In the genomic region with DNA sequence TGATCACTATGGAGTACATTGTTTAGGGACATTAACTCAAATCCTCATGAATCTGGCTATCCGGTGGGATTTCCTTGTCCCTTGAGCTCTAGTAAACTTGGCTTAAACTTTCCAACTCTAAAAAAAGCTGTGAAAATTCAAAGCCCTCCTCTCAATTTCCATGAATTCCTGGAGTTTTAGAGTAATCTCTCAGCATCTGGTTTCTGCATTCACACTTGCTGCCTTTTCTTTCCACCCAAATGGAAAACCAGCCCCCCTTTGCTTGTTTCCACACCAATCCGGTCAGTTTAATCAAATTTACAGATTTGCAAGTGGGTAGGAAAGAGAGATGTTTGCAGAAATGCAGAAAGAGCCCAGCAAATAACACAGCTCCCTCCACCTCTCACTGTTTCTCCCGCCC, we compare ENCODE assay signal across 20 cellular contexts.
DNase-seq lines count a peak whose midpoint lies in the region; TF ChIP-seq lines count a peak whose summit lies in the region.
"Had no signal": no experiment of that assay in that cellular context is flagged by ENCODE, and none has a peak within 500 bp of the region (broad histone marks: within the 10 kb centered on the region; RNA-seq: fewer than 3 reads in every experiment).

No MANE protein-coding gene starts in this region.

- peaks cover 3% of the 10 kb centered on the region for H3F3A ChIP-seq in neural progenitor cell (ENCODE audit: low read depth)

- H2AK5ac ChIP-seq in trophoblast cell (ENCODE audit: low read length): no peak overlapping the region

- H3K4me2 ChIP-seq in neural progenitor cell (no peak overlapping the region), trophoblast cell (ENCODE audit: low read length) (no peak overlapping the region)
- H3K4me2 ChIP-seq: A549; BLaER1 treated with 17β-estradiol and CSF1 and Interleukin-3, amounts not matched to agents 10 nM and 100 nM had no signal

- H3K27me3 Mint-ChIP-seq in neural progenitor cell (ENCODE audit: insufficient read depth, low read depth): peaks cover 5% of the 10 kb centered on the region
- H3K27me3 Mint-ChIP-seq: CD4-positive, alpha-beta T cell had no signal

- peaks cover 11% of the 10 kb centered on the region for H3K4me1 Mint-ChIP-seq in neural progenitor cell
- H3K4me1 Mint-ChIP-seq: B cell had no signal

- H3K4me1 ChIP-seq in HUES48 (ENCODE audit: control insufficient read depth, insufficient read depth, low read length) (peaks cover 18% of the 10 kb centered on the region), neural progenitor cell (peaks cover 6% of the 10 kb centered on the region), trophoblast cell (ENCODE audit: control insufficient read depth in 1 of 2, insufficient read depth in 2 of 2, low read length in 2 of 2) (peaks cover 0 to 14% of the 10 kb centered on the region in 2 experiments), SJCRH30 (no peaks in the 10 kb centered on the region; the same call in 1 of the 2 replicates)
- H3K4me1 ChIP-seq: BLaER1 treated with 17β-estradiol and CSF1 and Interleukin-3, amounts not matched to agents 10 nM and 100 nM; Caco-2 had no signal

- DNase-seq in neural progenitor cell (ENCODE audit: low spot score) (no peak), trophoblast cell (no peak), foreskin melanocyte (no peak), NCI-H82 treated with DMSO at 0.1 percent for 48 hours (lab: John Stamatoyannopoulos, UW; ENCODE audit: unreplicated experiment) (no peak), SJCRH30 (no peak)
- no peak for DNase-seq in stimulated activated CD4-positive, alpha-beta T cell treated with anti-CD3 and anti-CD28 coated beads, Interleukin-2, amount 100 ng/mL, for 24 hours
- DNase-seq: 8988T; AML-193; Caco-2; Calu3; CD4-positive, alpha-beta T cell; CD8-positive, alpha-beta T cell; DMS79 treated with DMSO at 0.1 percent for 48 hours; GF-D8 had no signal

- no peak overlapping the region for H3K18ac ChIP-seq in trophoblast cell (ENCODE audit: low read length)

- H3K36me3 ChIP-seq in HUES48 (ENCODE audit: control insufficient read depth, insufficient read depth, low read length) (no peaks in the 10 kb centered on the region), neural progenitor cell (no peaks in the 10 kb centered on the region), trophoblast cell (ENCODE audit: control insufficient read depth in 1 of 2, insufficient read depth in 2 of 2, low read length in 2 of 2) (no peaks in the 10 kb centered on the region), SJCRH30 (no peaks in the 10 kb centered on the region)
- H3K36me3 ChIP-seq: BLaER1 treated with 17β-estradiol and CSF1 and Interleukin-3, amounts not matched to agents 10 nM and 100 nM had no signal

- H3K4ac ChIP-seq in trophoblast cell (ENCODE audit: low read depth, low read length): no peak overlapping the region

- H3K27ac ChIP-seq in HUES48 (ENCODE audit: low read depth, low read length): peak overlapping the region; percentile 17
- H3K27ac ChIP-seq in neural progenitor cell: no peak overlapping the region
- H3K27ac ChIP-seq in trophoblast cell (ENCODE audit: low read depth, low read length): peak overlapping the region; percentile 39
- no peak overlapping the region for H3K27ac ChIP-seq in SJCRH30
- H3K27ac ChIP-seq: A549; BLaER1 treated with 17β-estradiol and CSF1 and Interleukin-3, amounts not matched to agents 10 nM and 100 nM; C4-2B had no signal

- no peak overlapping the region for H2BK120ac ChIP-seq in trophoblast cell (ENCODE audit: insufficient read depth, low read length, poor library complexity)

- no peak overlapping the region for H2BK12ac ChIP-seq in trophoblast cell (ENCODE audit: low read length)

- H4K20me1 ChIP-seq in neural progenitor cell (ENCODE audit: low read depth): no peaks in the 10 kb centered on the region
- H4K20me1 ChIP-seq: BLaER1 treated with 17β-estradiol and CSF1 and Interleukin-3, amounts not matched to agents 10 nM and 100 nM had no signal

- no peak overlapping the region for H2BK5ac ChIP-seq in trophoblast cell (ENCODE audit: low read depth, low read length, poor library complexity)

- H3K79me1 ChIP-seq in trophoblast cell (ENCODE audit: low read length): peaks cover 41% of the 10 kb centered on the region

- H4K91ac ChIP-seq in trophoblast cell (ENCODE audit: low read depth, low read length): no peak overlapping the region

- H3K14ac ChIP-seq in trophoblast cell (ENCODE audit: low read length): no peak overlapping the region

- H3K27me3 ChIP-seq in HUES48 (ENCODE audit: control insufficient read depth, insufficient read depth, low read length): peaks cover 20% of the 10 kb centered on the region
- H3K27me3 ChIP-seq in neural progenitor cell: no peaks in the 10 kb centered on the region
- H3K27me3 ChIP-seq in trophoblast cell (ENCODE audit: insufficient read depth, low read length): no peaks in the 10 kb centered on the region
- no peaks in the 10 kb centered on the region for H3K27me3 ChIP-seq in SJCRH30
- H3K27me3 ChIP-seq: BLaER1 treated with 17β-estradiol and CSF1 and Interleukin-3, amounts not matched to agents 10 nM and 100 nM had no signal

- H4K8ac ChIP-seq in trophoblast cell (ENCODE audit: low read depth, low read length): no peak overlapping the region

- no CpG with 5 or more reads among the region's 3 CpGs for WGBS in trophoblast cell (ENCODE audit: extremely low coverage, insufficient coverage, insufficient read length)

- H3K9ac ChIP-seq in HUES48 (ENCODE audit: low read depth, low read length): no peak overlapping the region
- H3K9ac ChIP-seq in neural progenitor cell: no peak overlapping the region
- no peak overlapping the region for H3K9ac ChIP-seq in trophoblast cell (ENCODE audit: low read length)
- H3K9ac ChIP-seq: BLaER1 treated with 17β-estradiol and CSF1 and Interleukin-3, amounts not matched to agents 10 nM and 100 nM had no signal

- H4K12ac ChIP-seq in trophoblast cell (ENCODE audit: low read depth, low read length): no peak overlapping the region

- no peak overlapping the region for H3K23ac ChIP-seq in trophoblast cell (ENCODE audit: low read length)

- H2AFZ ChIP-seq in neural progenitor cell (replicated peaks) (peak overlapping the region; percentile 24), trophoblast cell (ENCODE audit: insufficient read depth, low read length, poor library complexity) (no peak overlapping the region)

- H3K9me3 ChIP-seq in HUES48 (ENCODE audit: control insufficient read depth, insufficient read depth, low read length) (no peaks in the 10 kb centered on the region), neural progenitor cell (ENCODE audit: low read depth) (no peaks in the 10 kb centered on the region), trophoblast cell (ENCODE audit: insufficient read depth, low read depth, low read length) (no peaks in the 10 kb centered on the region), SJCRH30 (replicated peaks) (no peaks in the 10 kb centered on the region)
- H3K9me3 ChIP-seq: A549; BLaER1 treated with 17β-estradiol and CSF1 and Interleukin-3, amounts not matched to agents 10 nM and 100 nM; Caco-2 had no signal

- H3K27ac Mint-ChIP-seq in neural progenitor cell: no peak overlapping the region
- H3K27ac Mint-ChIP-seq: B cell; CD4-positive, alpha-beta T cell; CD8-positive, alpha-beta T cell had no signal

- no peaks in the 10 kb centered on the region for H3K79me2 ChIP-seq in neural progenitor cell (ENCODE audit: low read depth)
- peaks cover 3% of the 10 kb centered on the region for H3K79me2 ChIP-seq in trophoblast cell (ENCODE audit: control insufficient read depth, insufficient read depth, low read length, poor library complexity)

- TF ChIP-seq CTCF in neural progenitor cell (IDR thresholded peaks at IDR 0.05): no peak

- H3K4me3 ChIP-seq in HUES48 (ENCODE audit: low read depth, low read length) (no peak overlapping the region), neural progenitor cell (no peak overlapping the region), trophoblast cell (ENCODE audit: low read depth, low read length) (no peak overlapping the region), SJCRH30 (no peak overlapping the region)
- H3K4me3 ChIP-seq: A549; BLaER1 treated with 17β-estradiol and CSF1 and Interleukin-3, amounts not matched to agents 10 nM and 100 nM; GM12878 had no signal

- H3K4me3 Mint-ChIP-seq in neural progenitor cell: no peak overlapping the region
- H3K4me3 Mint-ChIP-seq: B cell; CD4-positive, alpha-beta T cell; CD8-positive, alpha-beta T cell had no signal

- H3K9me3 Mint-ChIP-seq in neural progenitor cell: peaks cover 8% of the 10 kb centered on the region
- H3K9me3 Mint-ChIP-seq: CD8-positive, alpha-beta T cell had no signal

- peaks cover 6% of the 10 kb centered on the region for H3K36me3 Mint-ChIP-seq in neural progenitor cell
- H3K36me3 Mint-ChIP-seq: CD8-positive, alpha-beta T cell had no signal

Comparison
In these comparisons a context has a peak if more than half of its experiments do, and no peak if none do; other contexts are left out.
1. H3K27ac ChIP-seq: peak in HUES48 (single experiment) and trophoblast cell (single experiment); none in neural progenitor cell (single experiment) and SJCRH30 (single experiment).